Comparison of ENCODE assay signal across 13 cellular contexts in genomic region chr13:110304256-110304655, GRCh38. TPM values are rescaled to one million over a fixed set of nuclear protein-coding genes. Genes with fewer than 3 reads are reported as not detected.
DNase-seq lines count a peak whose midpoint lies in the region; ATAC-seq and TF ChIP-seq lines count a peak whose summit lies in the region.
"Had no signal": no experiment of that assay in that cellular context is flagged by ENCODE, and none has a peak within 500 bp of the region (broad histone marks: within the 10 kb centered on the region; RNA-seq: fewer than 3 reads in every experiment).

No MANE protein-coding gene starts in this region.

- H3K9me3 Mint-ChIP-seq in activated naive CD8-positive, alpha-beta T cell treated with anti-CD3 and anti-CD28 coated beads for 36 hours, result no peaks in the 10 kb centered on the region
- H3K9me3 Mint-ChIP-seq: activated naive CD4-positive, alpha-beta T cell treated with anti-CD3 and anti-CD28 coated beads for 36 hours had no signal

- no peak overlapping the region for H3K23ac ChIP-seq in trophoblast cell (ENCODE audit: low read length)

- H3K4me1 ChIP-seq in ACC112 (ENCODE audit: control insufficient read depth, insufficient read depth, low read length, unreplicated experiment) (peaks cover 54% of the 10 kb centered on the region), trophoblast cell (ENCODE audit: control insufficient read depth in 1 of 2, insufficient read depth in 2 of 2, low read length in 2 of 2) (peaks cover 15 to 32% of the 10 kb centered on the region in 2 experiments)

- no peak overlapping the region for H2AK5ac ChIP-seq in trophoblast cell (ENCODE audit: low read length)

- H3K27ac ChIP-seq in ACC112 (ENCODE audit: low read depth, low read length) (peak overlapping the region; percentile 67), trophoblast cell (ENCODE audit: low read depth, low read length) (no peak overlapping the region)
- H3K27ac ChIP-seq: BLaER1 treated with 17β-estradiol and CSF1 and Interleukin-3, amounts not matched to agents 10 nM and 100 nM; SJCRH30 had no signal

- H3K79me2 ChIP-seq in ACC112 (ENCODE audit: control insufficient read depth, insufficient read depth, low read length, unreplicated experiment), result peaks cover 96% of the 10 kb centered on the region
- peaks cover 28% of the 10 kb centered on the region for H3K79me2 ChIP-seq in trophoblast cell (ENCODE audit: control insufficient read depth, insufficient read depth, low read length, poor library complexity)

- H3K79me1 ChIP-seq in trophoblast cell (ENCODE audit: low read length), result peaks cover 30% of the 10 kb centered on the region

- WGBS in trophoblast cell (ENCODE audit: extremely low coverage, insufficient coverage, insufficient read length), result no CpG with 5 or more reads among the region's 4 CpGs

- no peak overlapping the region for H2BK5ac ChIP-seq in trophoblast cell (ENCODE audit: low read depth, low read length, poor library complexity)

- no peak overlapping the region for H3K18ac ChIP-seq in trophoblast cell (ENCODE audit: low read length)

- H3K4me3 ChIP-seq in ACC112 (ENCODE audit: low read depth, low read length), result peak overlapping the region; percentile 91
- peak overlapping the region; percentile 88 for H3K4me3 ChIP-seq in fibroblast of villous mesenchyme (ENCODE audit: low read depth, low read length)
- no peak overlapping the region for H3K4me3 ChIP-seq in trophoblast cell (ENCODE audit: low read depth, low read length)
- H3K4me3 ChIP-seq: BLaER1 treated with 17β-estradiol and CSF1 and Interleukin-3, amounts not matched to agents 10 nM and 100 nM; SJCRH30 had no signal

- H3K9me3 ChIP-seq in trophoblast cell (ENCODE audit: insufficient read depth, low read depth, low read length), result no peaks in the 10 kb centered on the region
- H3K9me3 ChIP-seq: SJCRH30 had no signal

- no peak overlapping the region for H3K4ac ChIP-seq in trophoblast cell (ENCODE audit: low read depth, low read length)

- peak; percentile 40 for DNase-seq in RPMI7951 (ENCODE audit: low read depth)
- peak; percentile 83 for DNase-seq in fibroblast of villous mesenchyme (ENCODE audit: low read depth)
- peak; percentile 64 to 86 for DNase-seq in trophoblast cell
- no peak for DNase-seq in C1 segment of cervical spinal cord (lab: John Stamatoyannopoulos, UW)
- no peak for DNase-seq in T1000 (lab: John Stamatoyannopoulos, UW)
- DNase-seq in activated naive CD8-positive, alpha-beta T cell treated with anti-CD3 and anti-CD28 coated beads for 36 hours, result no peak
- no peak for DNase-seq in omental fat pad (ENCODE audit: low spot score)
- DNase-seq: activated CD4-positive, alpha-beta T cell treated with anti-CD3 and anti-CD28 coated beads for 48 hours; activated naive CD4-positive, alpha-beta T cell treated with anti-CD3 and anti-CD28 coated beads for 36 hours; NCI-H2081 treated with DMSO at 0.1 percent for 48 hours; SJCRH30 had no signal

- no peak overlapping the region for H2BK120ac ChIP-seq in trophoblast cell (ENCODE audit: insufficient read depth, low read length, poor library complexity)

- H3K36me3 ChIP-seq in ACC112 (ENCODE audit: insufficient read depth, low read length) (peaks cover 10% of the 10 kb centered on the region; the same call in 1 of the 2 replicates), trophoblast cell (ENCODE audit: control insufficient read depth in 1 of 2, insufficient read depth in 2 of 2, low read length in 2 of 2) (peaks cover 8 to 26% of the 10 kb centered on the region in 2 experiments)
- H3K36me3 ChIP-seq: BLaER1 treated with 17β-estradiol and CSF1 and Interleukin-3, amounts not matched to agents 10 nM and 100 nM had no signal

- H3K27me3 ChIP-seq in ACC112 (ENCODE audit: insufficient read depth, low read length), result no peaks in the 10 kb centered on the region
- H3K27me3 ChIP-seq in trophoblast cell (ENCODE audit: insufficient read depth, low read length), result no peaks in the 10 kb centered on the region
- H3K27me3 ChIP-seq: SJCRH30 had no signal

- H4K12ac ChIP-seq in trophoblast cell (ENCODE audit: low read depth, low read length), result no peak overlapping the region

- H3K36me3 Mint-ChIP-seq in activated naive CD8-positive, alpha-beta T cell treated with anti-CD3 and anti-CD28 coated beads for 36 hours, result no peaks in the 10 kb centered on the region

- H2BK12ac ChIP-seq in trophoblast cell (ENCODE audit: low read length), result no peak overlapping the region

- H3K4me2 ChIP-seq in trophoblast cell (ENCODE audit: low read length), result peak overlapping the region; percentile 15

- H3K4me3 Mint-ChIP-seq in activated naive CD8-positive, alpha-beta T cell treated with anti-CD3 and anti-CD28 coated beads for 36 hours, result no peak overlapping the region
- H3K4me3 Mint-ChIP-seq: activated naive CD4-positive, alpha-beta T cell treated with anti-CD3 and anti-CD28 coated beads for 36 hours had no signal

- no peak overlapping the region for H3K9ac ChIP-seq in trophoblast cell (ENCODE audit: low read length)
- H3K9ac ChIP-seq: BLaER1 treated with 17β-estradiol and CSF1 and Interleukin-3, amounts not matched to agents 10 nM and 100 nM had no signal

- peaks cover 85% of the 10 kb centered on the region for H3K27me3 Mint-ChIP-seq in activated naive CD8-positive, alpha-beta T cell treated with anti-CD3 and anti-CD28 coated beads for 36 hours

- TF ChIP-seq CTCF in fibroblast of villous mesenchyme (IDR thresholded peaks at IDR 0.05; ENCODE audit: insufficient read depth, low read depth, low read length) (no peak), omental fat pad (IDR thresholded peaks at IDR 0.05) (no peak)

- H4K8ac ChIP-seq in trophoblast cell (ENCODE audit: low read depth, low read length), result no peak overlapping the region

- H3K27ac Mint-ChIP-seq in activated naive CD8-positive, alpha-beta T cell treated with anti-CD3 and anti-CD28 coated beads for 36 hours, result no peak overlapping the region
- H3K27ac Mint-ChIP-seq: activated naive CD4-positive, alpha-beta T cell treated with anti-CD3 and anti-CD28 coated beads for 36 hours had no signal

- H2AFZ ChIP-seq in ACC112 (ENCODE audit: low read length, unreplicated experiment) (no peak overlapping the region), trophoblast cell (ENCODE audit: insufficient read depth, low read length, poor library complexity) (no peak overlapping the region)

- H4K91ac ChIP-seq in trophoblast cell (ENCODE audit: low read depth, low read length), result no peak overlapping the region

- H3K14ac ChIP-seq in trophoblast cell (ENCODE audit: low read length), result no peak overlapping the region

- ATAC-seq in omental fat pad (ENCODE audit: low FRiP score), result no peak

- peaks cover 6% of the 10 kb centered on the region for H3K4me1 Mint-ChIP-seq in activated naive CD8-positive, alpha-beta T cell treated with anti-CD3 and anti-CD28 coated beads for 36 hours

RNA-seq across cellular contexts. Expression of gene COL4A1, which starts 2.7 kb away (rescaled TPM):
- 207 and 209 TPM in 2 replicates for total RNA-seq in RPMI7951 (2014; rRNA removed; shearing (Covaris generic))
- total RNA-seq in fibroblast of villous mesenchyme, result 1,391 and 1,673 TPM in 2 replicates
- polyA plus RNA-seq in trophoblast cell (2013), result 445 and 497 TPM in 2 replicates
- not detected for total RNA-seq in activated naive CD8-positive, alpha-beta T cell treated with anti-CD3 and anti-CD28 coated beads for 36 hours
- total RNA-seq in omental fat pad, result 1,000 to 10,000 TPM in 2 of 4 donors, 100 to 1,000 TPM in 2; 611 to 1,113 (median 995) TPM

RNA-seq across cellular contexts. Expression of gene COL4A2, which starts 2.8 kb away (rescaled TPM):
- total RNA-seq in RPMI7951 (2014; rRNA removed; shearing (Covaris generic)), result 181 and 212 TPM in 2 replicates
- 756 and 1,116 TPM in 2 replicates for total RNA-seq in fibroblast of villous mesenchyme
- 769 and 825 TPM in 2 replicates for polyA plus RNA-seq in trophoblast cell (2013)
- total RNA-seq in activated naive CD8-positive, alpha-beta T cell treated with anti-CD3 and anti-CD28 coated beads for 36 hours, result not detected
- total RNA-seq in omental fat pad, result 100 to 1,000 TPM; 380 to 788 (median 684) TPM
- total RNA-seq: activated naive CD4-positive, alpha-beta T cell treated with anti-CD3 and anti-CD28 coated beads for 36 hours had no signal

Comparison
In these comparisons a context has a peak if more than half of its experiments do, and no peak if none do; other contexts are left out.
1. DNase-seq: peak in RPMI7951 (single experiment), fibroblast of villous mesenchyme (single experiment) and trophoblast cell (2 of 2); none in C1 segment of cervical spinal cord (0 of 14), T1000 (single experiment), activated naive CD8-positive, alpha-beta T cell treated with anti-CD3 and anti-CD28 coated beads for 36 hours (single experiment) and omental fat pad (single experiment).
2. RNA of gene COL4A1, which starts 2.7 kb away (total RNA-seq): 1,391 to 1,673 TPM in fibroblast of villous mesenchyme, 611 to 1,113 TPM in omental fat pad and 207 to 209 TPM in RPMI7951; not detected in activated naive CD8-positive, alpha-beta T cell treated with anti-CD3 and anti-CD28 coated beads for 36 hours; every median in the first group is over 100 times any median in the second.
3. RNA of gene COL4A2, which starts 2.8 kb away (total RNA-seq): 756 to 1,116 TPM in fibroblast of villous mesenchyme, 380 to 788 TPM in omental fat pad and 181 to 212 TPM in RPMI7951; not detected in activated naive CD8-positive, alpha-beta T cell treated with anti-CD3 and anti-CD28 coated beads for 36 hours; every median in the first group is over 100 times any median in the second.